Comparison of ENCODE assay signal across 9 cellular contexts in genomic region chr16:2468725-2469398, GRCh38. TPM values are rescaled to one million over a fixed set of nuclear protein-coding genes. Genes with fewer than 3 reads are reported as not detected.
DNase-seq lines count a peak whose midpoint lies in the region; ATAC-seq and TF ChIP-seq lines count a peak whose summit lies in the region.
"Had no signal": no experiment of that assay in that cellular context is flagged by ENCODE, and none has a peak within 500 bp of the region (broad histone marks: within the 10 kb centered on the region; RNA-seq: fewer than 3 reads in every experiment).

No MANE protein-coding gene starts in this region.

- DNase-seq in GM06990 (ENCODE audit: extremely low read depth, insufficient read length) (peak; percentile 72), LHCN-M2 (ENCODE audit: low read depth) (peak; percentile 41), SK-N-DZ (ENCODE audit: low spot score) (peak; percentile 94), iPS-NIHi7 (ENCODE audit: extremely low spot score) (peak; percentile 41), NOMO-1 treated with DMSO at 0.1 percent for 48 hours (lab: John Stamatoyannopoulos, UW; ENCODE audit: unreplicated experiment) (no peak), G401 (ENCODE audit: low spot score) (no peak)
- no peak for DNase-seq in activated effector memory CD4-positive, alpha-beta T cell treated with anti-CD3 and anti-CD28 coated beads, Interleukin-2, amount 50 U/mL, for 16 hours

- no peaks in the 10 kb centered on the region for H3K36me3 ChIP-seq in GM06990 (ENCODE audit: control insufficient read depth, insufficient read depth, low read length)
- H3K36me3 ChIP-seq: upper lobe of left lung had no signal

- H3K4me3 ChIP-seq in GM06990 (replicated peaks; ENCODE audit: low read depth, low read length) = peak overlapping the region; percentile 61

- H3K27me3 ChIP-seq in GM06990 (replicated peaks; ENCODE audit: control insufficient read depth, insufficient read depth, low read length) = no peaks in the 10 kb centered on the region; the same call in 1 of the 2 replicates

- ATAC-seq in GM21381 (IDR thresholded peaks at IDR 0.05; ENCODE audit: unreplicated experiment) = no peak

- in situ Hi-C loops in G401 (cut with HindIII; ENCODE audit: low sequenced_read_pairs) = no loop called here

- TF ChIP-seq CTCF in GM06990 (IDR thresholded peaks at IDR 0.05; ENCODE audit: insufficient read depth, low read length, poor library complexity, severe bottlenecking) = no peak

RNA-seq across cellular contexts. Expression of gene NTN3, which starts 2.2 kb away (rescaled TPM):
- total RNA-seq in LHCN-M2 (2014; rRNA removed) = 0.11 TPM in 1 of 2 replicates, not detected in the other
- 0.11 TPM for polyA plus RNA-seq in LHCN-M2 (2012)
- polyA plus RNA-seq in SK-N-DZ (2014; cell fraction: cytosol; rRNA removed) = 9.0 and 10.7 TPM in 2 replicates
- polyA plus RNA-seq in SK-N-DZ (2014; cell fraction: nucleus; rRNA removed) = 14.6 and 17.0 TPM in 2 replicates
- 2.0 and 4.4 TPM in 2 replicates for total RNA-seq in G401 (2014; rRNA removed; shearing (Covaris generic))
- total RNA-seq: upper lobe of left lung had no signal

RNA-seq across cellular contexts. Expression of gene TBC1D24, which starts 6.1 kb away (rescaled TPM):
- 12.5 and 13.3 TPM in 2 replicates for total RNA-seq in LHCN-M2 (2014; rRNA removed)
- 5.4 TPM for polyA plus RNA-seq in LHCN-M2 (2012)
- 13.5 and 17.0 TPM in 2 replicates for polyA plus RNA-seq in SK-N-DZ (2014; cell fraction: cytosol; rRNA removed)
- polyA plus RNA-seq in SK-N-DZ (2014; cell fraction: nucleus; rRNA removed) = 19.9 and 29.5 TPM in 2 replicates
- total RNA-seq in G401 (2014; rRNA removed; shearing (Covaris generic)) = 9.4 and 13.0 TPM in 2 replicates

RNA-seq across cellular contexts. Expression of gene TEDC2, which starts 9.0 kb away (rescaled TPM):
- total RNA-seq in LHCN-M2 (2014; rRNA removed) = 32.0 and 34.4 TPM in 2 replicates
- polyA plus RNA-seq in LHCN-M2 (2012) = 9.8 TPM
- polyA plus RNA-seq in SK-N-DZ (2014; cell fraction: cytosol; rRNA removed) = 86.3 and 92.3 TPM in 2 replicates
- polyA plus RNA-seq in SK-N-DZ (2014; cell fraction: nucleus; rRNA removed) = 407 TPM in 2 replicates
- 42.8 and 49.9 TPM in 2 replicates for total RNA-seq in G401 (2014; rRNA removed; shearing (Covaris generic))

RNA-seq across cellular contexts. Expression of gene CCNF, which starts 39.6 kb away (rescaled TPM):
- total RNA-seq in LHCN-M2 (2014; rRNA removed) = 33.5 and 34.6 TPM in 2 replicates
- 10.0 TPM for polyA plus RNA-seq in LHCN-M2 (2012)
- 56.4 and 70.1 TPM in 2 replicates for polyA plus RNA-seq in SK-N-DZ (2014; cell fraction: cytosol; rRNA removed)
- 58.5 and 63.8 TPM in 2 replicates for polyA plus RNA-seq in SK-N-DZ (2014; cell fraction: nucleus; rRNA removed)
- total RNA-seq in G401 (2014; rRNA removed; shearing (Covaris generic)) = 48.2 and 62.1 TPM in 2 replicates

RNA-seq across cellular contexts. Expression of gene ATP6V0C, which starts 44.9 kb away (rescaled TPM):
- 31.9 and 42.3 TPM in 2 replicates for total RNA-seq in LHCN-M2 (2014; rRNA removed)
- 292 TPM for polyA plus RNA-seq in LHCN-M2 (2012)
- 46.7 and 54.3 TPM in 2 replicates for polyA plus RNA-seq in SK-N-DZ (2014; cell fraction: cytosol; rRNA removed)
- polyA plus RNA-seq in SK-N-DZ (2014; cell fraction: nucleus; rRNA removed) = 26.1 and 32.0 TPM in 2 replicates
- 17.4 and 41.8 TPM in 2 replicates for total RNA-seq in G401 (2014; rRNA removed; shearing (Covaris generic))

Comparison
In these comparisons a context has a peak if more than half of its experiments do, and no peak if none do; other contexts are left out.
1. DNase-seq: peak in GM06990 (single experiment), LHCN-M2 (single experiment), SK-N-DZ (single experiment) and iPS-NIHi7 (single experiment); none in NOMO-1 treated with DMSO at 0.1 percent for 48 hours (single experiment), activated effector memory CD4-positive, alpha-beta T cell treated with anti-CD3 and anti-CD28 coated beads, Interleukin-2, amount 50 U/mL, for 16 hours (single experiment) and G401 (single experiment).